Comparison of ENCODE assay signal across 12 cellular contexts in genomic region chr20:33531047-33531877, GRCh38. TPM values are rescaled to one million over a fixed set of nuclear protein-coding genes. Genes with fewer than 3 reads are reported as not detected.
DNase-seq lines count a peak whose midpoint lies in the region; ATAC-seq and TF ChIP-seq lines count a peak whose summit lies in the region.
"Had no signal": no experiment of that assay in that cellular context is flagged by ENCODE, and none has a peak within 500 bp of the region (broad histone marks: within the 10 kb centered on the region; RNA-seq: fewer than 3 reads in every experiment).

No MANE protein-coding gene starts in this region.

- H3K4me1 ChIP-seq in foreskin keratinocyte: no peaks in the 10 kb centered on the region
- H3K4me1 ChIP-seq: Caco-2 had no signal

- no peak for ATAC-seq in naive B cell (ENCODE audit: low read depth in 2 of 2)
- no peak for ATAC-seq in GM18517 (IDR thresholded peaks at IDR 0.05; ENCODE audit: unreplicated experiment)
- ATAC-seq in omental fat pad (ENCODE audit: low FRiP score): no peak
- ATAC-seq in foreskin keratinocyte: no peak

- peaks cover 18 to 37% (median 19%) of the 10 kb centered on the region in 3 donors for H3K4me1 Mint-ChIP-seq in naive B cell

- TF ChIP-seq CTCF in omental fat pad (IDR thresholded peaks at IDR 0.05) (no peak), foreskin keratinocyte (conservative IDR thresholded peaks at IDR 0.05) (no peak)

- peak; percentile 8 for DNase-seq in Ammon's horn (ENCODE audit: low spot score)
- DNase-seq in M059J (ENCODE audit: low read depth): peak; percentile 29
- DNase-seq in dedifferentiated amniotic fluid mesenchymal stem cell (ENCODE audit: extremely low spot score): peak; percentile 17
- DNase-seq in naive B cell: no peak
- no peak for DNase-seq in omental fat pad (ENCODE audit: low spot score)
- DNase-seq in 8988T: no peak
- DNase-seq in foreskin keratinocyte: no peak
- DNase-seq: Caco-2; NCI-H524 treated with DMSO at 0.1 percent for 48 hours; stimulated activated CD8-positive, alpha-beta memory T cell treated with anti-CD3 and anti-CD28 coated beads, Interleukin-4, amount 100 ng/mL, for 48 hours; T1000 had no signal

- no peaks in the 10 kb centered on the region for H3K9me3 Mint-ChIP-seq in naive B cell

- no peaks in the 10 kb centered on the region for H3K27me3 ChIP-seq in foreskin keratinocyte

- H3K4me3 Mint-ChIP-seq in naive B cell: peak overlapping the region in 1 of 8 donors; percentile 8

- no peaks in the 10 kb centered on the region for H3K36me3 Mint-ChIP-seq in naive B cell

- no peaks in the 10 kb centered on the region for H3K27me3 Mint-ChIP-seq in naive B cell

- no peak overlapping the region for H3K27ac ChIP-seq in foreskin keratinocyte

- H3K27ac Mint-ChIP-seq in naive B cell: peak overlapping the region in 4 of 6 donors; percentile 26 to 76 (median 50)

RNA-seq across cellular contexts. Expression of gene CBFA2T2, which starts 41.4 kb away (rescaled TPM):
- total RNA-seq in M059J (2014; rRNA removed; shearing (Covaris generic)): 7.5 and 13.8 TPM in 2 replicates
- 10 to 100 TPM in 5 of 6 donors, 1 to 10 TPM in 1; 6.1 to 25.9 (median 15.4) TPM for polyA plus RNA-seq in naive B cell (ENCODE audit: low read depth in 6 of 6)
- total RNA-seq in omental fat pad: 10 to 100 TPM in 2 of 4 donors, 1 to 10 TPM in 2; 5.8 to 11.8 (median 10.0) TPM
- 6.3 and 7.0 TPM in 2 replicates for total RNA-seq in foreskin keratinocyte
- 2.5 and 2.7 TPM in 2 replicates for polyA plus RNA-seq in foreskin keratinocyte

Comparison
In these comparisons a context has a peak if more than half of its experiments do, and no peak if none do; other contexts are left out.
1. DNase-seq: peak in Ammon's horn (single experiment), M059J (single experiment) and dedifferentiated amniotic fluid mesenchymal stem cell (single experiment); none in naive B cell (single experiment), omental fat pad (single experiment), 8988T (single experiment) and foreskin keratinocyte (0 of 2).